ENCODE assay signal across 33 cellular contexts in genomic region chr12:43401096-43401495, GRCh38.
"Had no signal": no experiment of that assay in that cellular context is flagged by ENCODE, and none has a peak within 500 bp of the region (broad histone marks: within the 10 kb centered on the region; RNA-seq: fewer than 3 reads in every experiment).

No MANE protein-coding gene starts in this region.

- H3K9me3 ChIP-seq: MG63 had no signal

- H3K27ac ChIP-seq: KMS-11 had no signal

- H3K4me3 ChIP-seq: MG63 had no signal

- H3K27me3 ChIP-seq: MG63 had no signal

- H3K36me3 ChIP-seq: MG63 had no signal

- DNase-seq: Karpas-422, Kasumi-1, MG63, MM.1S, MV-4-11, NCI-H1048, NCI-H1092, NCI-H1092 treated with DMSO at 0.1 percent for 48 hours, NCI-H1105, NCI-H1105 treated with DMSO at 0.1 percent for 48 hours, NCI-H1417 treated with DMSO at 0.1 percent for 48 hours, NCI-H1436, NCI-H1436 treated with DMSO at 0.1 percent for 48 hours, NCI-H146, NCI-H1694, NCI-H1694 treated with DMSO at 0.1 percent for 48 hours, NCI-H187, NCI-H187 treated with DMSO at 0.1 percent for 48 hours, NCI-H1930, NCI-H2029, NCI-H2029 treated with DMSO at 0.1 percent for 48 hours, NCI-H2081, NCI-H2081 treated with DMSO at 0.1 percent for 48 hours, NCI-H2107, NCI-H2171, NCI-H2171 treated with DMSO at 0.1 percent for 48 hours, NCI-H2227 treated with DMSO at 0.1 percent for 48 hours, NCI-H345, NCI-H446, NCI-H446 treated with DMSO at 0.1 percent for 48 hours, NCI-H510A, NCI-H510A treated with DMSO at 0.1 percent for 48 hours had no signal
